In genomic region chr21:43735236-43736091, GRCh38 we compare ENCODE assay signal across 18 cellular contexts. TPM values are rescaled to one million over a fixed set of nuclear protein-coding genes. Genes with fewer than 3 reads are reported as not detected.
DNase-seq lines count a peak whose midpoint lies in the region; ATAC-seq and TF ChIP-seq lines count a peak whose summit lies in the region.
"Had no signal": no experiment of that assay in that cellular context is flagged by ENCODE, and none has a peak within 500 bp of the region (broad histone marks: within the 10 kb centered on the region; RNA-seq: fewer than 3 reads in every experiment).

No MANE protein-coding gene starts in this region.

- intact Hi-C loops in left ventricle myocardium inferior (cut with micrococcal nuclease) (no loop called here), Right ventricle myocardium inferior (cut with DNase I) (no loop called here), dorsolateral prefrontal cortex (cut with DNase I) (loop anchor here (5.0 kb wide), 2 partner anchors 37 to 287 kb away; no protein-coding TSS in a partner anchor), prostate gland (cut with DNase I) (no loop called here), OCI-LY7 (cut with micrococcal nuclease; ENCODE audit: unreplicated experiment) (no loop called here)

- H3K27ac ChIP-seq in left ventricle myocardium inferior (replicated peaks): peak overlapping the region; percentile 36
- H3K27ac ChIP-seq in dorsolateral prefrontal cortex: peak overlapping the region in 58 of 59 donors; percentile 29 to 99 (median 84)
- H3K27ac ChIP-seq in prostate gland: peak overlapping the region; percentile 68 to 75
- no peak overlapping the region for H3K27ac ChIP-seq in OCI-LY7 (ENCODE audit: low read depth, low read length, poor library complexity, severe bottlenecking)
- H3K27ac ChIP-seq: WERI-Rb-1 had no signal

- H4K20me1 ChIP-seq in OCI-LY7 (ENCODE audit: insufficient read depth, low read length): peaks cover 3% of the 10 kb centered on the region; the same call in 1 of the 2 replicates

- POLR2A ChIA-PET in OCI-LY7 (lab: Charles Lee): no interaction called here

- DNase-seq in left ventricle myocardium inferior (no peak), Right ventricle myocardium inferior (ENCODE audit: missing footprints) (no peak), dorsolateral prefrontal cortex (no peak), prostate gland (ENCODE audit: low spot score) (no peak), GDM1 (lab: John Stamatoyannopoulos, UW) (no peak), Kasumi-1 (lab: John Stamatoyannopoulos, UW) (no peak), occipital lobe (lab: John Stamatoyannopoulos, UW) (no peak), OCI-LY7 (ENCODE audit: low spot score) (no peak)
- DNase-seq: activated CD8-positive, alpha-beta T cell treated with anti-CD3 and anti-CD28 coated beads for 36 hours; activated naive CD4-positive, alpha-beta T cell treated with anti-CD3 and anti-CD28 coated beads, Interleukin-2, amount 50 U/mL, for 16 hours; activated T-cell treated with anti-CD3 and anti-CD28 coated beads, Interleukin-2, amount 50 U/mL, for 4 hours; DMS79; hippocampal formation; kidney; NCI-H1417; T-cell; WERI-Rb-1 had no signal

- no peak for TF ChIP-seq POLR2A in prostate gland (IDR thresholded peaks at IDR 0.05)

- 78% methylated on average over 22 of the region's 22 CpGs for WGBS in prostate gland

- H3K79me2 ChIP-seq in OCI-LY7 (ENCODE audit: insufficient read depth, low read depth, low read length): no peaks in the 10 kb centered on the region

- TF ChIP-seq CTCF in left ventricle myocardium inferior (IDR thresholded peaks at IDR 0.05; ENCODE audit: borderline replicate concordance) (no peak), dorsolateral prefrontal cortex (IDR thresholded peaks at IDR 0.05 in 54 of 56, conservative IDR thresholded peaks at IDR 0.05 in 2 of 56; ENCODE audit: low read depth in 1 of 56, partially characterized antibody in 56 of 56) (no peak), prostate gland (IDR thresholded peaks at IDR 0.05) (no peak), OCI-LY7 (conservative IDR thresholded peaks at IDR 0.05; ENCODE audit: low read length) (no peak)

- H3K4me1 ChIP-seq in left ventricle myocardium inferior (peaks cover 52% of the 10 kb centered on the region), prostate gland (replicated peaks) (peaks cover 13% of the 10 kb centered on the region), OCI-LY7 (ENCODE audit: insufficient read depth, low read length, poor library complexity, severe bottlenecking) (no peaks in the 10 kb centered on the region)

- no TSS peak for BruUV-seq in OCI-LY7 (replicated peaks; lab: Mats Ljungman, UMichigan)

- no peak overlapping the region for H3K4me2 ChIP-seq in OCI-LY7 (ENCODE audit: low read length)

- H3K36me3 ChIP-seq in left ventricle myocardium inferior: peaks cover 8% of the 10 kb centered on the region
- no peaks in the 10 kb centered on the region for H3K36me3 ChIP-seq in prostate gland
- 0 out of 2 replicates have a peak, but pooled peaks cover 3% of the 10 kb centered on the region for H3K36me3 ChIP-seq in OCI-LY7 (ENCODE audit: insufficient read depth, low read length)

- no peak for ATAC-seq in Right ventricle myocardium inferior
- ATAC-seq: A549, T-cell had no signal

- H3K9me3 ChIP-seq in left ventricle myocardium inferior (replicated peaks) (no peaks in the 10 kb centered on the region), prostate gland (no peaks in the 10 kb centered on the region), OCI-LY7 (ENCODE audit: low read length) (no peaks in the 10 kb centered on the region)
- H3K9me3 ChIP-seq: A549 had no signal

- H2AFZ ChIP-seq in OCI-LY7 (ENCODE audit: low read length): no peak overlapping the region

- H3K27me3 ChIP-seq in left ventricle myocardium inferior (ENCODE audit: low read depth): no peaks in the 10 kb centered on the region
- H3K27me3 ChIP-seq in dorsolateral prefrontal cortex: no peaks in the 10 kb centered on the region
- no peaks in the 10 kb centered on the region for H3K27me3 ChIP-seq in prostate gland (replicated peaks; ENCODE audit: insufficient read depth)

- no peaks in the 10 kb centered on the region for H3K9me2 ChIP-seq in OCI-LY7 (ENCODE audit: insufficient read depth, low read length)

- CTCF ChIA-PET in OCI-LY7 (lab: Charles Lee; ENCODE audit: unreplicated experiment): no interaction called here

- no peak overlapping the region for H3K4me3 ChIP-seq in left ventricle myocardium inferior
- peak overlapping the region in 24 of 59 donors; percentile 6 to 44 (median 23) for H3K4me3 ChIP-seq in dorsolateral prefrontal cortex
- H3K4me3 ChIP-seq in prostate gland: no peak overlapping the region
- no peak overlapping the region for H3K4me3 ChIP-seq in OCI-LY7 (ENCODE audit: low read depth, low read length, poor library complexity, severe bottlenecking)
- H3K4me3 ChIP-seq: A549 had no signal

RNA-seq across cellular contexts. Expression of gene PDXK, which starts 16.5 kb away (rescaled TPM):
- total RNA-seq in left ventricle myocardium inferior (88.4 TPM), Right ventricle myocardium inferior (105 TPM), dorsolateral prefrontal cortex (100 to 1,000 TPM; 169 to 469 (median 338) TPM), prostate gland (100 to 1,000 TPM in 1 of 2 donors, 10 to 100 TPM in 1; 61.4 to 161 TPM), occipital lobe (31.4 TPM), OCI-LY7 (2022) (67.0 and 80.2 TPM in 2 replicates)
- 32.8 and 37.5 TPM in 2 replicates for total RNA-seq in OCI-LY7 (2014; rRNA removed; shearing (Covaris generic))

RNA-seq across cellular contexts. Expression of gene CSTB, which starts 40.6 kb away (rescaled TPM):
- 40.6 TPM for total RNA-seq in left ventricle myocardium inferior
- total RNA-seq in Right ventricle myocardium inferior: 44.1 TPM
- 10 to 100 TPM; 21.2 to 46.5 (median 30.9) TPM for total RNA-seq in dorsolateral prefrontal cortex
- total RNA-seq in prostate gland: 10 to 100 TPM; 13.3 to 34.7 TPM
- 7.5 TPM for total RNA-seq in occipital lobe
- total RNA-seq in OCI-LY7 (2014; rRNA removed; shearing (Covaris generic)): 12.5 and 15.6 TPM in 2 replicates
- 26.7 and 33.3 TPM in 2 replicates for total RNA-seq in OCI-LY7 (2022)

RNA-seq across cellular contexts. Expression of gene RRP1, which starts 53.9 kb away (rescaled TPM):
- total RNA-seq in left ventricle myocardium inferior: 8.5 TPM
- 10.1 TPM for total RNA-seq in Right ventricle myocardium inferior
- 10 to 100 TPM; 22.5 to 48.3 (median 31.5) TPM for total RNA-seq in dorsolateral prefrontal cortex
- 10 to 100 TPM; 29.4 to 37.5 TPM for total RNA-seq in prostate gland
- total RNA-seq in occipital lobe: 14.0 TPM
- 45.2 and 50.3 TPM in 2 replicates for total RNA-seq in OCI-LY7 (2014; rRNA removed; shearing (Covaris generic))
- 46.1 and 55.0 TPM in 2 replicates for total RNA-seq in OCI-LY7 (2022)

Comparison
In these comparisons a context has a peak if more than half of its experiments do, and no peak if none do; other contexts are left out.
1. intact Hi-C loops: an anchor here in dorsolateral prefrontal cortex (5.0 kb wide); none called in left ventricle myocardium inferior, Right ventricle myocardium inferior, prostate gland and OCI-LY7.